ENCODE assay signal across 18 cellular contexts in genomic region chr2:71620851-71621251, GRCh38.
DNase-seq lines count a peak whose midpoint lies in the region; ATAC-seq and TF ChIP-seq lines count a peak whose summit lies in the region.
"Had no signal": no experiment of that assay in that cellular context is flagged by ENCODE, and none has a peak within 500 bp of the region (broad histone marks: within the 10 kb centered on the region; RNA-seq: fewer than 3 reads in every experiment).

No MANE protein-coding gene starts in this region.

- no peaks in the 10 kb centered on the region for H3K27me3 Mint-ChIP-seq in neural crest cell (ENCODE audit: low read depth)

- no peaks in the 10 kb centered on the region for H3K36me3 Mint-ChIP-seq in neural crest cell (ENCODE audit: low read depth)

- ATAC-seq in left ventricle myocardium superior (no peak), Right ventricle myocardium inferior (no peak)

- H3K4me3 Mint-ChIP-seq in neural crest cell, result no peak overlapping the region

- intact Hi-C loops in left ventricle myocardium superior (cut with micrococcal nuclease) (no loop called here), Right ventricle myocardium inferior (cut with DNase I) (no loop called here)

- H3K27ac ChIP-seq in coronary artery, result no peak overlapping the region
- H3K27ac ChIP-seq: epithelial cell of prostate, tibial nerve, VCaP had no signal

- no peaks in the 10 kb centered on the region for H3K9me3 Mint-ChIP-seq in neural crest cell

- peak; percentile 12 for DNase-seq in left ventricle myocardium superior
- DNase-seq in Right ventricle myocardium inferior (ENCODE audit: missing footprints), result no peak
- peak; percentile 52 for DNase-seq in coronary artery (ENCODE audit: low spot score)
- DNase-seq in neural crest cell (ENCODE audit: low read depth, low spot score), result no peak
- no peak for DNase-seq in EL
- no peak for DNase-seq in stimulated activated CD4-positive, alpha-beta T cell treated with anti-CD3 and anti-CD28 coated beads, Interleukin-4, amount 100 ng/mL, for 4 hours
- no peak for DNase-seq in AG08396 (ENCODE audit: low spot score)
- DNase-seq: activated naive CD4-positive, alpha-beta T cell; C1 segment of cervical spinal cord; DMS79; GF-D8; mesenchymal stem cell; MV-4-11; NCI-H524; nucleus accumbens had no signal

- TF ChIP-seq CTCF in coronary artery (IDR thresholded peaks at IDR 0.05) (no peak), neural crest cell (conservative IDR thresholded peaks at IDR 0.05) (no peak)

- H3K27ac Mint-ChIP-seq in neural crest cell (ENCODE audit: unreplicated experiment), result peak overlapping the region; percentile 43

- H3K4me1 Mint-ChIP-seq in neural crest cell, result no peaks in the 10 kb centered on the region

- H3K4me3 ChIP-seq in coronary artery, result no peak overlapping the region
- H3K4me3 ChIP-seq: tibial nerve had no signal

Comparison
In these comparisons a context has a peak if more than half of its experiments do, and no peak if none do; other contexts are left out.
1. DNase-seq: peak in left ventricle myocardium superior (single experiment) and coronary artery (single experiment); none in Right ventricle myocardium inferior (single experiment), neural crest cell (single experiment), EL (single experiment), stimulated activated CD4-positive, alpha-beta T cell treated with anti-CD3 and anti-CD28 coated beads, Interleukin-4, amount 100 ng/mL, for 4 hours (0 of 2) and AG08396 (single experiment).